In genomic region chr20:53911301-53911700, GRCh38 we compare ENCODE assay signal across 1 cellular context.
TF ChIP-seq lines count a peak whose summit lies in the region.

No MANE protein-coding gene starts in this region.

TF ChIP-seq in H1, 55 proteins besides CTCF, POLR2A, EP300 and RAD21:
- TF ChIP-seq SUZ12 (IDR thresholded peaks at IDR 0.05; ENCODE audit: low read length) (no peak), CBX8 (IDR thresholded peaks at IDR 0.05; ENCODE audit: borderline replicate concordance, low read depth, low read length) (no peak), TAF1 (IDR thresholded peaks at IDR 0.05; ENCODE audit: low read depth, low read length) (no peak), RXRA (IDR thresholded peaks at IDR 0.05; ENCODE audit: insufficient read depth, low read depth, low read length) (no peak), CTBP2 (IDR thresholded peaks at IDR 0.05; ENCODE audit: borderline replicate concordance, insufficient read depth, insufficient read length, low read length) (no peak), CHD2 (IDR thresholded peaks at IDR 0.05; ENCODE audit: low read length) (no peak), ATF2 (IDR thresholded peaks at IDR 0.05; ENCODE audit: low read length) (no peak), SP4 (IDR thresholded peaks at IDR 0.05; ENCODE audit: low read length) (no peak), SIRT6 (IDR thresholded peaks at IDR 0.05; ENCODE audit: low read length) (no peak), ZNF274 (IDR thresholded peaks at IDR 0.05; ENCODE audit: borderline replicate concordance, extremely low read depth, low read length) (no peak), MAX (IDR thresholded peaks at IDR 0.05) (no peak), BACH1 (IDR thresholded peaks at IDR 0.05; ENCODE audit: low read length) (no peak), RNF2 (IDR thresholded peaks at IDR 0.05; ENCODE audit: borderline replicate concordance, low read depth, low read length, missing control alignments, poor library complexity, severe bottlenecking) (no peak)
